39 cellular contexts compared by ENCODE assay signal in genomic region chr13:73477441-73477840, GRCh38.
"Had no signal": no experiment of that assay in that cellular context is flagged by ENCODE, and none has a peak within 500 bp of the region (broad histone marks: within the 10 kb centered on the region; RNA-seq: fewer than 3 reads in every experiment).

No MANE protein-coding gene starts in this region.

- H3K27ac Mint-ChIP-seq: activated naive CD4-positive, alpha-beta T cell treated with anti-CD3 and anti-CD28 coated beads for 36 hours; activated naive CD4-positive, alpha-beta T cell treated with anti-CD3 and anti-CD28 coated beads, Interleukin-2, amount 10 ng/mL, durations not matched to agents 7 days and 5 days; activated naive CD4-positive, alpha-beta T cell treated with anti-CD3 and anti-CD28 coated beads, Interleukin-2, amount 50 U/mL, for 24 hours; activated naive CD4-positive, alpha-beta T cell treated with anti-CD3 and anti-CD28 coated beads, Interleukin-2, amount 50 U/mL, for 72 hours; activated naive CD8-positive, alpha-beta T cell; activated naive CD8-positive, alpha-beta T cell treated with anti-CD3 and anti-CD28 coated beads for 36 hours; activated naive CD8-positive, alpha-beta T cell treated with anti-CD3 and anti-CD28 coated beads, Interleukin-2, amount 10 ng/mL, durations not matched to agents 7 days and 5 days; activated naive CD8-positive, alpha-beta T cell treated with anti-CD3 and anti-CD28 coated beads, Interleukin-2, amount 50 U/mL, for 24 hours; activated T-cell treated with anti-CD3 and anti-CD28 coated beads, Interleukin-2, amount 50 U/mL, for 24 hours; activated T-cell treated with anti-CD3 and anti-CD28 coated beads, Interleukin-2, amount 50 U/mL, for 72 hours; activated T-helper 1 cell treated with anti-CD3 and anti-CD28 coated beads, Interleukin-12 subunit alpha, Interleukin-12 subunit beta, Interleukin-2, Interleukin-4 antibody, amounts not matched to agents 30 ng/mL and 10 ng/mL and 1 ng/mL, durations not matched to agents 14 hours and 24 hours and 36 hours; activated T-helper 17 cell treated with anti-CD3 and anti-CD28 coated beads, Interleukin-2, amount 50 U/mL, for 72 hours; activated T-helper 2 cell treated with anti-CD3 and anti-CD28 coated beads, Interferon-gamma antibody, Interleukin-2, Interleukin-4, amounts not matched to agents 10 μg/mL and 5 μg/mL and 100 μg/mL, durations not matched to agents 14 hours and 24 hours and 36 hours; brain had no signal

- H3K36me3 Mint-ChIP-seq: activated naive CD4-positive, alpha-beta T cell treated with anti-CD3 and anti-CD28 coated beads, Interleukin-2, amount 10 ng/mL, durations not matched to agents 7 days and 5 days; activated naive CD4-positive, alpha-beta T cell treated with anti-CD3 and anti-CD28 coated beads, Interleukin-2, amount 50 U/mL, for 24 hours; activated naive CD4-positive, alpha-beta T cell treated with anti-CD3 and anti-CD28 coated beads, Interleukin-2, amount 50 U/mL, for 72 hours; activated naive CD8-positive, alpha-beta T cell treated with anti-CD3 and anti-CD28 coated beads for 36 hours; activated naive CD8-positive, alpha-beta T cell treated with anti-CD3 and anti-CD28 coated beads, Interleukin-2, amount 10 ng/mL, durations not matched to agents 7 days and 5 days; brain had no signal

- H3K4me1 ChIP-seq: adrenal gland, body of pancreas, breast epithelium had no signal

- ATAC-seq: activated naive CD4-positive, alpha-beta T cell treated with anti-CD3 and anti-CD28 coated beads, Interleukin-2, amount 50 U/mL, for 72 hours; activated naive CD8-positive, alpha-beta T cell treated with anti-CD3 and anti-CD28 coated beads, Interleukin-2, amount 50 U/mL, for 24 hours; activated T-cell treated with anti-CD3 and anti-CD28 coated beads, Interleukin-2, amount 50 U/mL, for 4 hours; activated T-cell treated with anti-CD3 and anti-CD28 coated beads, Interleukin-2, amount 50 U/mL, for 72 hours; activated T-helper 17 cell treated with anti-CD3 and anti-CD28 coated beads, Interleukin-2, amount 50 U/mL, for 72 hours; body of pancreas had no signal

- DNase-seq: activated effector memory CD4-positive, alpha-beta T cell treated with anti-CD3 and anti-CD28 coated beads, Interleukin-2, amount 50 U/mL, for 16 hours; activated effector memory CD4-positive, alpha-beta T cell treated with Interleukin-2 at 50 U/mL for 16 hours; activated gamma-delta T cell; activated gamma-delta T cell treated with Interleukin-2 at 50 U/mL for 16 hours; activated naive CD4-positive, alpha-beta T cell; activated naive CD4-positive, alpha-beta T cell treated with anti-CD3 and anti-CD28 coated beads for 36 hours; activated naive CD4-positive, alpha-beta T cell treated with anti-CD3 and anti-CD28 coated beads, Interleukin-2, amount 10 ng/mL, durations not matched to agents 7 days and 5 days; activated naive CD4-positive, alpha-beta T cell treated with anti-CD3 and anti-CD28 coated beads, Interleukin-2, amount 50 U/mL, for 16 hours; activated naive CD4-positive, alpha-beta T cell treated with Interleukin-2 at 50 U/mL for 16 hours; activated naive CD8-positive, alpha-beta T cell treated with anti-CD3 and anti-CD28 coated beads for 36 hours; activated naive CD8-positive, alpha-beta T cell treated with anti-CD3 and anti-CD28 coated beads, Interleukin-2, amount 10 ng/mL, durations not matched to agents 7 days and 5 days; activated naive CD8-positive, alpha-beta T cell treated with anti-CD3 and anti-CD28 coated beads, Interleukin-2, amount 50 U/mL, for 24 hours; activated T-cell treated with anti-CD3 and anti-CD28 coated beads for 4 hours; activated T-cell treated with anti-CD3 and anti-CD28 coated beads, Interleukin-2, amount 50 U/mL, for 1 hour; activated T-cell treated with anti-CD3 and anti-CD28 coated beads, Interleukin-2, amount 50 U/mL, for 24 hours; activated T-cell treated with anti-CD3 and anti-CD28 coated beads, Interleukin-2, amount 50 U/mL, for 4 hours; activated T-cell treated with anti-CD3 and anti-CD28 coated beads, Interleukin-2, amount 50 U/mL, for 48 hours; activated T-cell treated with anti-CD3 and anti-CD28 coated beads, Interleukin-2, amount 50 U/mL, for 72 hours; adrenal gland; amniotic stem cell; amygdala; anterior cingulate cortex; aorta; body of pancreas; brain microvascular endothelial cell; caudate nucleus; central memory CD4-positive, alpha-beta T cell; cerebellar nuclear complex had no signal

- H3K27me3 Mint-ChIP-seq: activated naive CD4-positive, alpha-beta T cell treated with anti-CD3 and anti-CD28 coated beads, Interleukin-2, amount 10 ng/mL, durations not matched to agents 7 days and 5 days; activated naive CD4-positive, alpha-beta T cell treated with anti-CD3 and anti-CD28 coated beads, Interleukin-2, amount 50 U/mL, for 24 hours; activated naive CD8-positive, alpha-beta T cell; activated naive CD8-positive, alpha-beta T cell treated with anti-CD3 and anti-CD28 coated beads for 36 hours; activated naive CD8-positive, alpha-beta T cell treated with anti-CD3 and anti-CD28 coated beads, Interleukin-2, amount 10 ng/mL, durations not matched to agents 7 days and 5 days; activated naive CD8-positive, alpha-beta T cell treated with anti-CD3 and anti-CD28 coated beads, Interleukin-2, amount 50 U/mL, for 24 hours; activated T-cell treated with anti-CD3 and anti-CD28 coated beads, Interleukin-2, amount 50 U/mL, for 24 hours; activated T-helper 17 cell treated with anti-CD3 and anti-CD28 coated beads, Interleukin-2, amount 50 U/mL, for 72 hours; brain had no signal

- H3K9me3 Mint-ChIP-seq: activated naive CD4-positive, alpha-beta T cell treated with anti-CD3 and anti-CD28 coated beads for 36 hours; activated naive CD4-positive, alpha-beta T cell treated with anti-CD3 and anti-CD28 coated beads, Interleukin-2, amount 10 ng/mL, durations not matched to agents 7 days and 5 days; activated naive CD4-positive, alpha-beta T cell treated with anti-CD3 and anti-CD28 coated beads, Interleukin-2, amount 50 U/mL, for 24 hours; activated naive CD4-positive, alpha-beta T cell treated with anti-CD3 and anti-CD28 coated beads, Interleukin-2, amount 50 U/mL, for 72 hours; activated naive CD8-positive, alpha-beta T cell treated with anti-CD3 and anti-CD28 coated beads for 36 hours; activated naive CD8-positive, alpha-beta T cell treated with anti-CD3 and anti-CD28 coated beads, Interleukin-2, amount 10 ng/mL, durations not matched to agents 7 days and 5 days; activated naive CD8-positive, alpha-beta T cell treated with anti-CD3 and anti-CD28 coated beads, Interleukin-2, amount 50 U/mL, for 24 hours; activated T-cell treated with anti-CD3 and anti-CD28 coated beads, Interleukin-2, amount 50 U/mL, for 24 hours; activated T-cell treated with anti-CD3 and anti-CD28 coated beads, Interleukin-2, amount 50 U/mL, for 4 hours; activated T-cell treated with anti-CD3 and anti-CD28 coated beads, Interleukin-2, amount 50 U/mL, for 72 hours; activated T-helper 1 cell treated with anti-CD3 and anti-CD28 coated beads, Interleukin-12 subunit alpha, Interleukin-12 subunit beta, Interleukin-2, Interleukin-4 antibody, amounts not matched to agents 30 ng/mL and 10 ng/mL and 1 ng/mL, durations not matched to agents 14 hours and 24 hours and 36 hours; activated T-helper 17 cell treated with anti-CD3 and anti-CD28 coated beads, Interleukin-2, amount 50 U/mL, for 72 hours; activated T-helper 2 cell treated with anti-CD3 and anti-CD28 coated beads, Interferon-gamma antibody, Interleukin-2, Interleukin-4, amounts not matched to agents 10 μg/mL and 5 μg/mL and 100 μg/mL, durations not matched to agents 14 hours and 24 hours and 36 hours; brain; central memory CD8-positive, alpha-beta T cell had no signal

- H3K4me3 ChIP-seq: adrenal gland, ascending aorta, body of pancreas, breast epithelium, cardiac muscle cell had no signal

- H3K4me1 Mint-ChIP-seq: activated naive CD4-positive, alpha-beta T cell treated with anti-CD3 and anti-CD28 coated beads, Interleukin-2, amount 10 ng/mL, durations not matched to agents 7 days and 5 days; activated naive CD4-positive, alpha-beta T cell treated with anti-CD3 and anti-CD28 coated beads, Interleukin-2, amount 50 U/mL, for 24 hours; activated naive CD8-positive, alpha-beta T cell treated with anti-CD3 and anti-CD28 coated beads for 36 hours; activated naive CD8-positive, alpha-beta T cell treated with anti-CD3 and anti-CD28 coated beads, Interleukin-2, amount 10 ng/mL, durations not matched to agents 7 days and 5 days; activated naive CD8-positive, alpha-beta T cell treated with anti-CD3 and anti-CD28 coated beads, Interleukin-2, amount 50 U/mL, for 24 hours; activated T-helper 17 cell treated with anti-CD3 and anti-CD28 coated beads, Interleukin-2, amount 50 U/mL, for 72 hours; central memory CD8-positive, alpha-beta T cell had no signal

- H3K36me3 ChIP-seq: adrenal gland, ascending aorta, brain microvascular endothelial cell, breast epithelium, cardiac muscle cell had no signal

- H3K4me3 Mint-ChIP-seq: activated naive CD4-positive, alpha-beta T cell treated with anti-CD3 and anti-CD28 coated beads for 36 hours; activated naive CD4-positive, alpha-beta T cell treated with anti-CD3 and anti-CD28 coated beads, Interleukin-2, amount 10 ng/mL, durations not matched to agents 7 days and 5 days; activated naive CD4-positive, alpha-beta T cell treated with anti-CD3 and anti-CD28 coated beads, Interleukin-2, amount 50 U/mL, for 24 hours; activated naive CD8-positive, alpha-beta T cell; activated naive CD8-positive, alpha-beta T cell treated with anti-CD3 and anti-CD28 coated beads for 36 hours; activated naive CD8-positive, alpha-beta T cell treated with anti-CD3 and anti-CD28 coated beads, Interleukin-2, amount 10 ng/mL, durations not matched to agents 7 days and 5 days; activated naive CD8-positive, alpha-beta T cell treated with anti-CD3 and anti-CD28 coated beads, Interleukin-2, amount 50 U/mL, for 24 hours; activated T-cell treated with anti-CD3 and anti-CD28 coated beads, Interleukin-2, amount 50 U/mL, for 24 hours; activated T-cell treated with anti-CD3 and anti-CD28 coated beads, Interleukin-2, amount 50 U/mL, for 4 hours; activated T-cell treated with anti-CD3 and anti-CD28 coated beads, Interleukin-2, amount 50 U/mL, for 72 hours; activated T-helper 1 cell treated with anti-CD3 and anti-CD28 coated beads, Interleukin-12 subunit alpha, Interleukin-12 subunit beta, Interleukin-2, Interleukin-4 antibody, amounts not matched to agents 30 ng/mL and 10 ng/mL and 1 ng/mL, durations not matched to agents 14 hours and 24 hours and 36 hours; activated T-helper 17 cell treated with anti-CD3 and anti-CD28 coated beads, Interleukin-2, amount 50 U/mL, for 72 hours; brain; central memory CD8-positive, alpha-beta T cell had no signal

- H3K9me3 ChIP-seq: adrenal gland, ascending aorta, body of pancreas, breast epithelium had no signal
